Comparison of ENCODE assay signal across 22 cellular contexts in the genomic region with DNA sequence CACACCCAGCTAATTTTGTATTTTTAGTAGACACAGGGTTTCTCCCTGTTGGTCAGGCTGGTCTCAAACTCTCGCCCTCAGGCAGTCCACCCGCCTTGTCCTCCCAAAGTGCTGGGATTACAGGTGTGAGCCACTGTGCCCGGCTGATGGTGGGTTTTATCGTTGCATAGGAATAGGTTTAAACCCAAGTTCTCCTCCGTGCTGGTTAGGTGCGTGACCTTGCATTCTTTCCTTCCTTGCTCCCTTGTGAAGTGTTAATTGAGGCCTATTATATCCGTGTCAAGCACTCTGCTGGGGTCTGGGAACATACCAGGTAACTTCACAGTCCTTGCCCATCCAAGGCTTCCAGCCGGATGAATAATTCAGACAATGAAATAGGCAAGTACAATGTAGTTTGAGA. TPM values are rescaled to one million over a fixed set of nuclear protein-coding genes. Genes with fewer than 3 reads are reported as not detected.
A peak's percentile ranks its signal among the peaks of the same experiment; 100 is the strongest.
DNase-seq lines count a peak whose midpoint lies in the region; ATAC-seq, FAIRE-seq and TF ChIP-seq lines count a peak whose summit lies in the region.
"Had no signal": no experiment of that assay in that cellular context is flagged by ENCODE, and none has a peak within 500 bp of the region (broad histone marks: within the 10 kb centered on the region; RNA-seq: fewer than 3 reads in every experiment).

No MANE protein-coding gene starts in this region.

- CTCF ChIA-PET in H1 (lab: Charles Lee; ENCODE audit: partially characterized antibody), result interaction anchor here (0.7 to 1.4 kb wide), 2 partner anchors 10 to 127 kb away, joined by 3 read pairs; no protein-coding TSS in a partner anchor

- H4K5ac ChIP-seq in H1 (ENCODE audit: insufficient read length, low read depth, low read length), result no peak overlapping the region

- H3K4me1 ChIP-seq in GM23338 (ENCODE audit: insufficient read depth) (peaks cover 32% of the 10 kb centered on the region), H1 (replicated peaks in 1 of 4; ENCODE audit: control insufficient read depth in 3 of 4, insufficient read depth in 4 of 4, low read length in 3 of 4) (peaks cover 2 to 6% (median 4%) of the 10 kb centered on the region in 4 experiments; a peak in 3 of 7 replicates)
- H3K4me1 ChIP-seq: BE2C had no signal

- no peaks in the 10 kb centered on the region for H4K20me1 ChIP-seq in GM23338 (replicated peaks; ENCODE audit: insufficient read depth)
- H4K20me1 ChIP-seq in H1 (replicated peaks in 1 of 2; ENCODE audit: control insufficient read depth in 1 of 2, insufficient read depth in 2 of 2, low read length in 2 of 2), result peaks cover 0 to 3% of the 10 kb centered on the region in 2 experiments

- ATAC-seq in GM23338, result peak; percentile 90
- ATAC-seq: CD8-positive, alpha-beta T cell had no signal

- POLR2A ChIA-PET in H1 (lab: Charles Lee; ENCODE audit: partially characterized antibody), result interaction anchor here (0.5 kb wide), 1 partner anchor 101 kb away, joined by 3 read pairs; no protein-coding TSS in a partner anchor

- no peaks in the 10 kb centered on the region for H3K79me1 ChIP-seq in H1 (ENCODE audit: low read depth, low read length)

- no peak overlapping the region for H2AK5ac ChIP-seq in H1 (ENCODE audit: low read depth, low read length)

- H2BK12ac ChIP-seq in H1 (ENCODE audit: low read depth, low read length), result no peak overlapping the region

- H3K27ac Mint-ChIP-seq in GM23338, result peak overlapping the region; percentile 82; the same call in 1 of the 2 replicates
- H3K27ac Mint-ChIP-seq: CD14-positive monocyte; CD8-positive, alpha-beta T cell; HFFc6 had no signal

- H3K36me3 Mint-ChIP-seq in GM23338 (ENCODE audit: low read depth), result no peaks in the 10 kb centered on the region
- H3K36me3 Mint-ChIP-seq: CD8-positive, alpha-beta T cell had no signal

- H3K14ac ChIP-seq in H1 (ENCODE audit: insufficient read length), result no peak overlapping the region

- no peak overlapping the region for H2BK20ac ChIP-seq in H1 (ENCODE audit: low read length)

- 47% methylated on average over 6 of the region's 8 CpGs; no CpG with 5 or more reads in 1 of the 2 experiments for WGBS in H1 (ENCODE audit: extremely low coverage in 1 of 2, insufficient coverage in 1 of 2, insufficient read length in 1 of 2, insufficient replicate concordance in 2 of 2, low coverage in 1 of 2, low lambda C conversion rate in 2 of 2, missing lambda C conversion rate in 1 of 2), 2 experiments

- no peak overlapping the region for H3K18ac ChIP-seq in H1 (ENCODE audit: extremely low read depth, low read length)

- H3K27me3 ChIP-seq in GM23338 (ENCODE audit: insufficient read depth) (no peaks in the 10 kb centered on the region), H1 (replicated peaks in 1 of 4; ENCODE audit: control insufficient read depth in 3 of 4, extremely low read depth in 1 of 4, insufficient read depth in 3 of 4, low read length in 3 of 4) (no peaks in the 10 kb centered on the region; a peak in 2 of 7 replicates)
- H3K27me3 ChIP-seq: BE2C had no signal

- H3K4ac ChIP-seq in H1 (replicated peaks; ENCODE audit: insufficient read length, low read depth, low read length), result no peak overlapping the region

- DNase-seq in GM23338 (ENCODE audit: low spot score) (peak; percentile 66), H1 (ENCODE audit: low read depth in 1 of 2, low spot score in 2 of 2) (no peak), iPS-NIHi7 (ENCODE audit: extremely low spot score) (peak; percentile 46), renal cortical epithelial cell (ENCODE audit: low read depth) (peak; percentile 16), NCI-H345 treated with DMSO at 0.1 percent for 48 hours (lab: John Stamatoyannopoulos, UW; ENCODE audit: unreplicated experiment) (no peak), NCI-H1105 treated with DMSO at 0.1 percent for 48 hours (lab: John Stamatoyannopoulos, UW) (no peak), SHP77 (lab: John Stamatoyannopoulos, UW) (no peak)
- DNase-seq: BE2C; CD8-positive, alpha-beta T cell; COR-L47; DMS153; DMS79 treated with DMSO at 0.1 percent for 48 hours; EL; GDM1; GM23248; HCEC 1CT; HFFc6 had no signal

- H3K4me3 Mint-ChIP-seq in GM23338, result peak overlapping the region; percentile 43; the same call in 1 of the 3 replicates
- H3K4me3 Mint-ChIP-seq: CD14-positive monocyte; CD8-positive, alpha-beta T cell; HFFc6 had no signal

- H3K27me3 Mint-ChIP-seq in GM23338 (ENCODE audit: insufficient read depth, low read depth, poor library complexity), result peaks cover 12% of the 10 kb centered on the region

- no peaks in the 10 kb centered on the region for H3K9me3 ChIP-seq in H1 (ENCODE audit: insufficient read depth in 2 of 2, low read depth in 1 of 2, low read length in 1 of 2)
- H3K9me3 ChIP-seq: BE2C had no signal

- H4K91ac ChIP-seq in H1 (replicated peaks; ENCODE audit: insufficient read length, low read length), result no peak overlapping the region

- no peak overlapping the region for H3K27ac ChIP-seq in GM23338 (ENCODE audit: low read depth)
- no peak overlapping the region for H3K27ac ChIP-seq in H1 (ENCODE audit: low read depth, low read length)
- H3K27ac ChIP-seq: GM23248, HL-60 had no signal

- TF ChIP-seq RAD21 in H1 (IDR thresholded peaks at IDR 0.05 in 1 of 2, conservative IDR thresholded peaks at IDR 0.05 in 1 of 2; ENCODE audit: low read depth in 2 of 2, low read length in 2 of 2), result no peak

- H2BK15ac ChIP-seq in H1 (ENCODE audit: low read length), result no peak overlapping the region

- H3K36me3 ChIP-seq in GM23338 (ENCODE audit: insufficient read depth) (no peaks in the 10 kb centered on the region), H1 (ENCODE audit: control insufficient read depth in 2 of 4, insufficient read depth in 4 of 4, low read length in 3 of 4) (no peaks in the 10 kb centered on the region)
- H3K36me3 ChIP-seq: BE2C had no signal

- no peaks in the 10 kb centered on the region for H3K9me3 Mint-ChIP-seq in GM23338
- H3K9me3 Mint-ChIP-seq: CD8-positive, alpha-beta T cell; HFFc6 had no signal

- peak; percentile 48 for FAIRE-seq in H1 (lab: Jason Lieb, UNC)
- FAIRE-seq: A204.1, D721Med, GM19239 had no signal

- H3K4me3 ChIP-seq in GM23338 (no peak overlapping the region), H1 (ENCODE audit: extremely low read depth in 1 of 4, insufficient read depth in 2 of 4, low read depth in 3 of 4, low read length in 4 of 4) (no peak overlapping the region)
- H3K4me3 ChIP-seq: GM23248 had no signal

- H2BK5ac ChIP-seq in H1 (ENCODE audit: low read depth, low read length), result no peak overlapping the region

- H3K9ac ChIP-seq in H1 (replicated peaks in 1 of 4; ENCODE audit: extremely low read depth in 1 of 4, low read depth in 3 of 4, low read length in 3 of 4), result no peak overlapping the region; a peak in 1 of 7 replicates
- H3K9ac ChIP-seq: GM23248 had no signal

- no peaks in the 10 kb centered on the region for H3K79me2 ChIP-seq in GM23338 (replicated peaks; ENCODE audit: insufficient read depth)
- no peaks in the 10 kb centered on the region for H3K79me2 ChIP-seq in H1 (ENCODE audit: control insufficient read depth in 1 of 2, insufficient read depth in 2 of 2, low read length in 2 of 2)

- H3K9me2 ChIP-seq in GM23338 (ENCODE audit: insufficient read depth), result no peaks in the 10 kb centered on the region

- H3K23ac ChIP-seq in H1 (ENCODE audit: insufficient read length), result no peak overlapping the region

- TF ChIP-seq EP300 in H1 (IDR thresholded peaks at IDR 0.05; ENCODE audit: borderline replicate concordance in 1 of 2, low read depth in 2 of 2, low read length in 2 of 2), result no peak

- H3K4me2 ChIP-seq in GM23338 (peak overlapping the region; percentile 5), H1 (ENCODE audit: insufficient read depth in 1 of 2, low read depth in 2 of 2, low read length in 2 of 2) (0 out of 4 replicates have a peak overlapping the region, but pooled peaks of 1 of the 2 experiments have one; percentile 28)

- no peak overlapping the region for H4K8ac ChIP-seq in H1 (ENCODE audit: extremely low read depth, insufficient read depth, low read length)

- no peak overlapping the region for H2AFZ ChIP-seq in GM23338
- no peak overlapping the region for H2AFZ ChIP-seq in H1 (ENCODE audit: low read length)
- H2AFZ ChIP-seq: GM23248 had no signal

- H3K56ac ChIP-seq in H1 (replicated peaks; ENCODE audit: insufficient read length, low read depth, low read length), result no peak overlapping the region

- H3F3A ChIP-seq in GM23338 (replicated peaks; ENCODE audit: low read depth), result no peaks in the 10 kb centered on the region

- H3K23me2 ChIP-seq in H1 (ENCODE audit: low read depth, low read length), result peaks cover 16% of the 10 kb centered on the region; the same call in 1 of the 2 replicates

- TF ChIP-seq CTCF in GM23338 (conservative IDR thresholded peaks at IDR 0.05; ENCODE audit: low read depth in 2 of 2) (no peak), H1 (IDR thresholded peaks at IDR 0.05; ENCODE audit: control extremely low read depth in 1 of 3, insufficient read depth in 1 of 3, low read depth in 1 of 3, low read length in 3 of 3) (no peak)

- H2BK120ac ChIP-seq in H1 (replicated peaks; ENCODE audit: low read depth, low read length), result no peak overlapping the region

- TF ChIP-seq POLR2A in H1 (IDR thresholded peaks at IDR 0.05; ENCODE audit: control extremely low read depth in 1 of 2, low read depth in 2 of 2, low read length in 2 of 2), result no peak

- peaks cover 43% of the 10 kb centered on the region for H3K4me1 Mint-ChIP-seq in GM23338
- H3K4me1 Mint-ChIP-seq: CD14-positive monocyte had no signal

TF ChIP-seq in GM23338, 12 proteins besides CTCF, POLR2A, EP300 and RAD21 (continues in another document):
- no peak for TF ChIP-seq EZH2 (IDR thresholded peaks at IDR 0.05; ENCODE audit: low read depth, unreplicated experiment)

TF ChIP-seq in H1, 55 proteins besides CTCF, POLR2A, EP300 and RAD21 (continues in another document):
- TF ChIP-seq SIN3A (conservative IDR thresholded peaks at IDR 0.05 in 1 of 2, IDR thresholded peaks at IDR 0.05 in 1 of 2; ENCODE audit: low read depth in 1 of 2, low read length in 2 of 2), result no peak

RNA-seq across cellular contexts. Expression of a gene that starts 19.3 kb away (rescaled TPM):
- total RNA-seq in GM23338 (2014; rRNA removed; shearing (Covaris generic)), result 48.4 and 57.1 TPM in 2 replicates
- polyA plus RNA-seq in GM23338 (2016; fragmentation: Nextera tagmentation; extraction: Ambion mirVana), result 32.2 and 33.5 TPM in 2 replicates
- 31.9 and 36.9 TPM in 2 replicates for total RNA-seq in H1 (2021; fragmentation: NEBNext Ultra II Directional; extraction: Animal tissue kit (Norgen Biotek cat#: 25700))
- polyA plus RNA-seq in H1 (2011; rRNA removed), result 11.8 and 13.1 TPM in 2 replicates
- polyA plus RNA-seq in H1 (2011; cell fraction: cytosol; rRNA removed), result 9.3 TPM
- polyA plus RNA-seq in H1 (2011; cell fraction: nucleus; rRNA removed), result 13.9 TPM
- 16.4 to 19.6 TPM (median 18.1 TPM) in 4 replicates for polyA plus RNA-seq in H1 (2012, experiment 1 of 2)
- polyA plus RNA-seq in H1 (2012, experiment 2 of 2), result 31.3 TPM
- 24.7 TPM for polyA plus RNA-seq in H1 (2013, experiment 1 of 2)
- 25.7 TPM for polyA plus RNA-seq in H1 (2013, experiment 2 of 2)
- polyA minus RNA-seq in H1 (2011; rRNA and poly(A)+ RNA removed), result 35.6 and 42.7 TPM in 2 replicates
- polyA minus RNA-seq in H1 (2011; cell fraction: cytosol; rRNA and poly(A)+ RNA removed), result 26.0 TPM
- polyA minus RNA-seq in H1 (2011; cell fraction: nucleus; rRNA and poly(A)+ RNA removed), result 17.8 TPM
- 10.5 and 17.5 TPM in 2 replicates for total RNA-seq in renal cortical epithelial cell

Comparison
In these comparisons a context has a peak if more than half of its experiments do, and no peak if none do; other contexts are left out.
1. DNase-seq: peak in GM23338 (single experiment), iPS-NIHi7 (single experiment) and renal cortical epithelial cell (single experiment); none in H1 (0 of 2), NCI-H345 treated with DMSO at 0.1 percent for 48 hours (single experiment), NCI-H1105 treated with DMSO at 0.1 percent for 48 hours (single experiment) and SHP77 (0 of 2).